ENCODE assay signal across 16 cellular contexts in the genomic region with DNA sequence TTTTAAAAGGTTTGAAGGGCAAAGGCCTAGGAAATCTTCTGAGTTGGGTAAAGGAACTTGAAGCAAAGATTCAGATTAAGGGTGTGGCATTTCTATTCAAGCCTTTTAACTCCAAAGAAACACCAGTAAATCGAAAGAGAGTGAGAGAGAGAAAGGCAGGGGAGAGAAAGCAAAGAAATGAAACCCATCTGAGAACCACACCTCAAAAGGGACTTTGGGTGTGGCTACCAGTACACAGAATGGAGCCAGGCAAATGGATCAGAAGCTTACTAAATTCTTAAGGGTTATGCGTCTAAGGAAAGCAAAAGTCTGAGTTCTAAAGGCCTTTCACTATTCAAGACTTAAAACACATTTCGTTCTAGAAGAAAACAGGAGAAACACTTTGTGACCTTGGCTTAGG.
A peak's percentile ranks its signal among the peaks of the same experiment; 100 is the strongest.
DNase-seq lines count a peak whose midpoint lies in the region; ATAC-seq lines count a peak whose summit lies in the region.
"Had no signal": no experiment of that assay in that cellular context is flagged by ENCODE, and none has a peak within 500 bp of the region (broad histone marks: within the 10 kb centered on the region; RNA-seq: fewer than 3 reads in every experiment).

No MANE protein-coding gene starts in this region.

- DNase-seq in activated CD4-positive, alpha-beta T cell treated with anti-CD3 and anti-CD28 coated beads, Interleukin-2, amount 10 ng/mL, durations not matched to agents 7 days and 5 days, result peak; percentile 62
- DNase-seq in activated CD4-positive, alpha-beta T cell treated with anti-CD3 and anti-CD28 coated beads for 1 hour, result no peak
- no peak for DNase-seq in stimulated activated naive CD8-positive, alpha-beta T cell treated with anti-CD3 and anti-CD28 coated beads, Interleukin-15, amount 100 ng/mL, for 72 hours
- no peak for DNase-seq in stimulated activated naive CD8-positive, alpha-beta T cell treated with anti-CD3 and anti-CD28 coated beads, Interleukin-15, Interleukin-2, amounts not matched to agents 100 U/mL and 50 U/mL, for 24 hours
- DNase-seq in activated naive CD4-positive, alpha-beta T cell treated with anti-CD3 and anti-CD28 coated beads, Interleukin-2, amount 50 U/mL, for 72 hours (ENCODE audit: low spot score in 2 of 2), result no peak
- no peak for DNase-seq in stimulated activated effector memory CD8-positive, alpha-beta T cell treated with anti-CD3 and anti-CD28 coated beads, Interleukin-12 subunit alpha, Interleukin-12 subunit beta, amount 100 ng/mL, for 72 hours (ENCODE audit: low spot score in 2 of 2)
- DNase-seq in SHP77 (lab: John Stamatoyannopoulos, UW) (no peak), NCI-H1694 (lab: John Stamatoyannopoulos, UW) (no peak)
- DNase-seq: DMS79 treated with DMSO at 0.1 percent for 48 hours, IMR-90, Kasumi-1, NCI-H1105 treated with DMSO at 0.1 percent for 48 hours, NCI-H187 treated with DMSO at 0.1 percent for 48 hours, NCI-H446, NCI-H774 had no signal

- CTCF ChIA-PET in activated CD4-positive, alpha-beta T cell treated with anti-CD3 and anti-CD28 coated beads, Interleukin-2, amount 10 ng/mL, durations not matched to agents 7 days and 5 days (lab: Charles Lee), result interaction anchor here (0.9 to 3.3 kb wide), 4 partner anchors 10 to 272 kb away, joined by 3 to 17 read pairs (median 3); no protein-coding TSS in a partner anchor

- peak overlapping the region; percentile 98 for H3K27ac Mint-ChIP-seq in activated CD4-positive, alpha-beta T cell treated with anti-CD3 and anti-CD28 coated beads, Interleukin-2, amount 10 ng/mL, durations not matched to agents 7 days and 5 days
- H3K27ac Mint-ChIP-seq in stimulated activated naive CD8-positive, alpha-beta T cell treated with anti-CD3 and anti-CD28 coated beads, Interleukin-15, amount 100 ng/mL, for 72 hours, result peak overlapping the region; percentile 83 to 91
- peak overlapping the region; percentile 85 to 92 for H3K27ac Mint-ChIP-seq in activated naive CD4-positive, alpha-beta T cell treated with anti-CD3 and anti-CD28 coated beads, Interleukin-2, amount 50 U/mL, for 72 hours
- H3K27ac Mint-ChIP-seq in stimulated activated effector memory CD8-positive, alpha-beta T cell treated with anti-CD3 and anti-CD28 coated beads, Interleukin-12 subunit alpha, Interleukin-12 subunit beta, amount 100 ng/mL, for 72 hours, result peak overlapping the region; percentile 53

- ATAC-seq in stimulated activated naive CD8-positive, alpha-beta T cell treated with anti-CD3 and anti-CD28 coated beads, Interleukin-15, amount 100 ng/mL, for 72 hours, result no peak
- ATAC-seq in stimulated activated naive CD8-positive, alpha-beta T cell treated with anti-CD3 and anti-CD28 coated beads, Interleukin-15, Interleukin-2, amounts not matched to agents 100 U/mL and 50 U/mL, for 24 hours, result no peak
- ATAC-seq in activated naive CD4-positive, alpha-beta T cell treated with anti-CD3 and anti-CD28 coated beads, Interleukin-2, amount 50 U/mL, for 72 hours, result peak; percentile 46 to 57
- no peak for ATAC-seq in stimulated activated effector memory CD8-positive, alpha-beta T cell treated with anti-CD3 and anti-CD28 coated beads, Interleukin-12 subunit alpha, Interleukin-12 subunit beta, amount 100 ng/mL, for 72 hours
- ATAC-seq: HCT116 had no signal

- H3K9me3 Mint-ChIP-seq in activated CD4-positive, alpha-beta T cell treated with anti-CD3 and anti-CD28 coated beads, Interleukin-2, amount 10 ng/mL, durations not matched to agents 7 days and 5 days, result peaks cover 27% of the 10 kb centered on the region
- no peaks in the 10 kb centered on the region for H3K9me3 Mint-ChIP-seq in stimulated activated naive CD8-positive, alpha-beta T cell treated with anti-CD3 and anti-CD28 coated beads, Interleukin-15, amount 100 ng/mL, for 72 hours
- peaks cover 0 to 8% of the 10 kb centered on the region in 2 donors for H3K9me3 Mint-ChIP-seq in activated naive CD4-positive, alpha-beta T cell treated with anti-CD3 and anti-CD28 coated beads, Interleukin-2, amount 50 U/mL, for 72 hours
- no peaks in the 10 kb centered on the region for H3K9me3 Mint-ChIP-seq in stimulated activated effector memory CD8-positive, alpha-beta T cell treated with anti-CD3 and anti-CD28 coated beads, Interleukin-12 subunit alpha, Interleukin-12 subunit beta, amount 100 ng/mL, for 72 hours

- H3K36me3 Mint-ChIP-seq in activated CD4-positive, alpha-beta T cell treated with anti-CD3 and anti-CD28 coated beads, Interleukin-2, amount 10 ng/mL, durations not matched to agents 7 days and 5 days (ENCODE audit: low read depth), result peaks cover 43% of the 10 kb centered on the region
- H3K36me3 Mint-ChIP-seq in activated naive CD4-positive, alpha-beta T cell treated with anti-CD3 and anti-CD28 coated beads, Interleukin-2, amount 50 U/mL, for 72 hours, result peaks cover 0 to 5% of the 10 kb centered on the region in 2 donors
- no peaks in the 10 kb centered on the region for H3K36me3 Mint-ChIP-seq in stimulated activated effector memory CD8-positive, alpha-beta T cell treated with anti-CD3 and anti-CD28 coated beads, Interleukin-12 subunit alpha, Interleukin-12 subunit beta, amount 100 ng/mL, for 72 hours

- POLR2A ChIA-PET in activated CD4-positive, alpha-beta T cell treated with anti-CD3 and anti-CD28 coated beads, Interleukin-2, amount 10 ng/mL, durations not matched to agents 7 days and 5 days (lab: Charles Lee), result interaction anchor here (2.3 kb wide), 1 partner anchor 10 kb away, joined by 6 read pairs; no protein-coding TSS in a partner anchor

- H3K4me1 Mint-ChIP-seq in activated CD4-positive, alpha-beta T cell treated with anti-CD3 and anti-CD28 coated beads, Interleukin-2, amount 10 ng/mL, durations not matched to agents 7 days and 5 days, result peaks cover 46% of the 10 kb centered on the region
- H3K4me1 Mint-ChIP-seq in stimulated activated naive CD8-positive, alpha-beta T cell treated with anti-CD3 and anti-CD28 coated beads, Interleukin-15, amount 100 ng/mL, for 72 hours, result peaks cover 19% of the 10 kb centered on the region
- H3K4me1 Mint-ChIP-seq in stimulated activated effector memory CD8-positive, alpha-beta T cell treated with anti-CD3 and anti-CD28 coated beads, Interleukin-12 subunit alpha, Interleukin-12 subunit beta, amount 100 ng/mL, for 72 hours, result peaks cover 11% of the 10 kb centered on the region

- H3K27me3 Mint-ChIP-seq in activated CD4-positive, alpha-beta T cell treated with anti-CD3 and anti-CD28 coated beads, Interleukin-2, amount 10 ng/mL, durations not matched to agents 7 days and 5 days, result no peaks in the 10 kb centered on the region
- no peaks in the 10 kb centered on the region for H3K27me3 Mint-ChIP-seq in stimulated activated naive CD8-positive, alpha-beta T cell treated with anti-CD3 and anti-CD28 coated beads, Interleukin-15, amount 100 ng/mL, for 72 hours

- H3K4me3 Mint-ChIP-seq in activated CD4-positive, alpha-beta T cell treated with anti-CD3 and anti-CD28 coated beads, Interleukin-2, amount 10 ng/mL, durations not matched to agents 7 days and 5 days, result peak overlapping the region; percentile 37
- H3K4me3 Mint-ChIP-seq in stimulated activated naive CD8-positive, alpha-beta T cell treated with anti-CD3 and anti-CD28 coated beads, Interleukin-15, amount 100 ng/mL, for 72 hours, result peak overlapping the region; percentile 48 to 49
- no peak overlapping the region for H3K4me3 Mint-ChIP-seq in stimulated activated effector memory CD8-positive, alpha-beta T cell treated with anti-CD3 and anti-CD28 coated beads, Interleukin-12 subunit alpha, Interleukin-12 subunit beta, amount 100 ng/mL, for 72 hours

Comparison
In these comparisons a context has a peak if more than half of its experiments do, and no peak if none do; other contexts are left out.
1. ATAC-seq: peak in activated naive CD4-positive, alpha-beta T cell treated with anti-CD3 and anti-CD28 coated beads, Interleukin-2, amount 50 U/mL, for 72 hours (2 of 2); none in stimulated activated naive CD8-positive, alpha-beta T cell treated with anti-CD3 and anti-CD28 coated beads, Interleukin-15, amount 100 ng/mL, for 72 hours (single experiment), stimulated activated naive CD8-positive, alpha-beta T cell treated with anti-CD3 and anti-CD28 coated beads, Interleukin-15, Interleukin-2, amounts not matched to agents 100 U/mL and 50 U/mL, for 24 hours (single experiment) and stimulated activated effector memory CD8-positive, alpha-beta T cell treated with anti-CD3 and anti-CD28 coated beads, Interleukin-12 subunit alpha, Interleukin-12 subunit beta, amount 100 ng/mL, for 72 hours (single experiment).
2. Peak in every context shown above with its lines, with median percentiles within 50 percentile points of each other: H3K27ac Mint-ChIP-seq.